ENCODE assay signal across 16 cellular contexts in genomic region chr19:41551212-41551610, GRCh38. TPM values are rescaled to one million over a fixed set of nuclear protein-coding genes. Genes with fewer than 3 reads are reported as not detected.
DNase-seq lines count a peak whose midpoint lies in the region; ATAC-seq and TF ChIP-seq lines count a peak whose summit lies in the region.
"Had no signal": no experiment of that assay in that cellular context is flagged by ENCODE, and none has a peak within 500 bp of the region (broad histone marks: within the 10 kb centered on the region; RNA-seq: fewer than 3 reads in every experiment).

No MANE protein-coding gene starts in this region.

- 69 to 86% (median 81%) methylated on average over 8 to 9 of the region's 9 CpGs for WGBS in stomach, 5 donors

- H3K9me3 Mint-ChIP-seq in activated naive CD4-positive, alpha-beta T cell treated with anti-CD3 and anti-CD28 coated beads for 36 hours, result peaks cover 7% of the 10 kb centered on the region
- H3K9me3 Mint-ChIP-seq in T-cell, result peaks cover 0 to 3% (median 0%) of the 10 kb centered on the region in 3 donors

- H3K4me3 ChIP-seq in effector memory CD4-positive, alpha-beta T cell (ENCODE audit: insufficient read depth, low read depth, low read length, poor library complexity, severe bottlenecking), result peak overlapping the region; percentile 79
- peak overlapping the region in 3 of 4 donors; percentile 1 to 18 (median 5) for H3K4me3 ChIP-seq in stomach
- H3K4me3 ChIP-seq: smooth muscle cell had no signal

- peaks cover 9% of the 10 kb centered on the region for H3K36me3 ChIP-seq in effector memory CD4-positive, alpha-beta T cell (ENCODE audit: control insufficient read depth, insufficient read depth, low read length)
- H3K36me3 ChIP-seq in stomach, result no peaks in the 10 kb centered on the region

- TF ChIP-seq EP300 in stomach (IDR thresholded peaks at IDR 0.05), result no peak

- DNase-seq in activated naive CD4-positive, alpha-beta T cell treated with anti-CD3 and anti-CD28 coated beads for 36 hours, result no peak
- no peak for DNase-seq in activated naive CD4-positive, alpha-beta T cell (lab: John Stamatoyannopoulos, UW)
- no peak for DNase-seq in T-cell
- DNase-seq in effector memory CD4-positive, alpha-beta T cell, result no peak
- no peak for DNase-seq in stomach
- no peak for DNase-seq in posterior cingulate gyrus
- DNase-seq in MV-4-11 (lab: John Stamatoyannopoulos, UW), result no peak
- no peak for DNase-seq in middle frontal gyrus (ENCODE audit: extremely low spot score, low spot score)
- DNase-seq: DND-41, NCI-H446 had no signal

- POLR2A ChIA-PET in T-cell (lab: Charles Lee), result no interaction called here

- H3K27me3 Mint-ChIP-seq in activated naive CD4-positive, alpha-beta T cell treated with anti-CD3 and anti-CD28 coated beads for 36 hours (ENCODE audit: low read depth), result no peaks in the 10 kb centered on the region
- no peaks in the 10 kb centered on the region for H3K27me3 Mint-ChIP-seq in T-cell

- no peaks in the 10 kb centered on the region for H3K27me3 ChIP-seq in effector memory CD4-positive, alpha-beta T cell (replicated peaks; ENCODE audit: control insufficient read depth, insufficient read depth, low read length, poor library complexity, severe bottlenecking)
- H3K27me3 ChIP-seq in stomach, result peaks cover 0 to 35% (median 11%) of the 10 kb centered on the region in 3 donors

- peaks cover 55% of the 10 kb centered on the region for H3K4me1 Mint-ChIP-seq in activated naive CD4-positive, alpha-beta T cell treated with anti-CD3 and anti-CD28 coated beads for 36 hours (ENCODE audit: low read depth)
- H3K4me1 Mint-ChIP-seq in T-cell, result peaks cover 68 to 82% (median 74%) of the 10 kb centered on the region in 3 donors

- no peak for ATAC-seq in T-cell (replicated peaks in 1 of 4)
- ATAC-seq: HCT116, left lobe of liver had no signal

- H3K4me1 ChIP-seq in effector memory CD4-positive, alpha-beta T cell (ENCODE audit: control insufficient read depth, insufficient read depth, low read length, poor library complexity, severe bottlenecking), result peaks cover 53% of the 10 kb centered on the region
- peaks cover 0 to 7% (median 0%) of the 10 kb centered on the region in 4 donors for H3K4me1 ChIP-seq in stomach

- no peak for TF ChIP-seq CTCF in stomach (IDR thresholded peaks at IDR 0.05)

- H3K9me3 ChIP-seq in effector memory CD4-positive, alpha-beta T cell (ENCODE audit: control insufficient read depth, low read length), result no peaks in the 10 kb centered on the region
- H3K9me3 ChIP-seq in stomach, result peaks cover 0 to 11% (median 5%) of the 10 kb centered on the region in 4 donors

- peak overlapping the region; percentile 100 for H3K27ac Mint-ChIP-seq in activated naive CD4-positive, alpha-beta T cell treated with anti-CD3 and anti-CD28 coated beads for 36 hours
- peak overlapping the region; percentile 97 to 99 for H3K27ac Mint-ChIP-seq in T-cell

- TF ChIP-seq POLR2A in stomach (IDR thresholded peaks at IDR 0.05), result no peak

- intact Hi-C loops in activated naive CD4-positive, alpha-beta T cell treated with anti-CD3 and anti-CD28 coated beads for 36 hours (cut with micrococcal nuclease), result loop anchor here (10.0 kb wide), 1 partner anchor 334 kb away; the partner anchor contains the start of gene ARHGEF1
- intact Hi-C loops in stomach (cut with DNase I; ENCODE audit: low total_unique reads), result no loop called here
- intact Hi-C loops in posterior cingulate gyrus (cut with DNase I), result no loop called here

- peaks cover 59% of the 10 kb centered on the region for H3K36me3 Mint-ChIP-seq in activated naive CD4-positive, alpha-beta T cell treated with anti-CD3 and anti-CD28 coated beads for 36 hours (ENCODE audit: low read depth)
- peaks cover 40% of the 10 kb centered on the region for H3K36me3 Mint-ChIP-seq in T-cell

- peak overlapping the region; percentile 99 for H3K4me3 Mint-ChIP-seq in activated naive CD4-positive, alpha-beta T cell treated with anti-CD3 and anti-CD28 coated beads for 36 hours
- peak overlapping the region; percentile 88 to 100 (median 98) for H3K4me3 Mint-ChIP-seq in T-cell

- peak overlapping the region; percentile 69 for H3K27ac ChIP-seq in effector memory CD4-positive, alpha-beta T cell (ENCODE audit: insufficient read depth, low read length, poor library complexity, severe bottlenecking)
- peak overlapping the region; percentile 10 to 62 (median 57) for H3K27ac ChIP-seq in stomach
- H3K27ac ChIP-seq: epithelial cell of prostate, RWPE1 had no signal

- CTCF ChIA-PET in activated naive CD4-positive, alpha-beta T cell treated with anti-CD3 and anti-CD28 coated beads for 36 hours (lab: Charles Lee), result interaction anchor here (0.6 to 1.4 kb wide), 2 partner anchors 9 to 11 kb away, joined by 3 to 4 read pairs; no protein-coding TSS in a partner anchor
- CTCF ChIA-PET in T-cell (lab: Charles Lee), result interaction anchor here in 1 of 2 donors (1.0 kb wide), 1 partner anchor 17 kb away, joined by 3 read pairs; no protein-coding TSS in a partner anchor

RNA-seq across cellular contexts. Expression of gene CEACAM21, which starts 24.8 kb away (rescaled TPM):
- total RNA-seq in activated naive CD4-positive, alpha-beta T cell treated with anti-CD3 and anti-CD28 coated beads for 36 hours, result 10 to 100 TPM; 32.2 to 33.6 TPM
- 10 to 100 TPM; 34.5 to 63.1 (median 40.3) TPM for total RNA-seq in T-cell
- 1 to 10 TPM in 1 of 5 donors, not detected in 4; 2.0 TPM for total RNA-seq in stomach
- 1 to 10 TPM in 1 of 3 donors, under 1 TPM in 1, not detected in 1; 0.63 to 6.1 TPM for polyA plus RNA-seq in stomach
- total RNA-seq: smooth muscle cell had no signal
- polyA plus RNA-seq: AG04450, smooth muscle cell had no signal

Comparison
In these comparisons a context has a peak if more than half of its experiments do, and no peak if none do; other contexts are left out.
1. RNA of gene CEACAM21, which starts 24.8 kb away (total RNA-seq): 34.5 to 63.1 TPM in T-cell and 32.2 to 33.6 TPM in activated naive CD4-positive, alpha-beta T cell treated with anti-CD3 and anti-CD28 coated beads for 36 hours; 2.0 TPM in stomach; every median in the first group is over 10 times any median in the second.